8 cellular contexts compared by ENCODE assay signal in the genomic region with DNA sequence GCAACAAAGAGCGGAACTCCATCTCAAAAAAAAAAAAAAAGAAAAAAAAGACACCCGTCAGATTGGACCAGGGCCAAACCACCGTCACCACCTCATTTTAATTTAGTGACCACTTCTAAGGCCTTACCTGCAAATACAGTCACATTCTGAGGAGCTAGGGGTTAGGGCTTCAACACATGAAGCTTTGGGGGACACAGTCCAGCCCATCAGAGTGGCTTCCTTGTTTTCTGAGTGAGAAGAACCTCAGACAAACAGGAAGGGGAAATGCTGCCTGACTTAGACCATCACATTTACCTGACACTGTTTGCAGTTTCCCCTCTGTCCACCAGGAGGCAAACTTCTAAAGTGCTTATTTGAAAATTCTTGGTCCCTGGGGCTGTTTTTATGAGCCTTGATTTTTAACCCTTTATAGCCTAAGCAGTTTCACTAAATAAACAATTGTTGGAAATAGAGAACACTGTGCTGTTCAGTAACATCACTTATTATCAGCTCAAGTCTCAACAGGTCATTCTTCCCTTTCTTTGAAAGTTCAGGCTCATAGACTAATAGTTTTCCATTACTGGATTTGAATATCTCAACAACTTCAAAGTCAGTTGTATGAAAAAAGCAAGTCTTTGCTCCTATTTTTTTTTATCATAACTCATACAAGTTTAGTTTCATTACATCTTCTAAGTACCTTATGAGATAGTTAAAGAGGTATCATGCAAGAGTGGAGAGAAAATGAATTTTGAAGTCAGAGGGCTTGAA.
A peak's percentile ranks its signal among the peaks of the same experiment; 100 is the strongest.
DNase-seq lines count a peak whose midpoint lies in the region; ATAC-seq and TF ChIP-seq lines count a peak whose summit lies in the region.

No MANE protein-coding gene starts in this region.

- ATAC-seq in GM19035 (IDR thresholded peaks at IDR 0.05; ENCODE audit: unreplicated experiment) = peak; percentile 76
- ATAC-seq in omental fat pad (ENCODE audit: low FRiP score) = no peak

- H3K4me2 ChIP-seq in BLaER1 = peak overlapping the region; percentile 30; the same call in 1 of the 2 replicates

- H3K9ac ChIP-seq in BLaER1 = no peak overlapping the region

- H3K9me3 ChIP-seq in BLaER1 = no peaks in the 10 kb centered on the region

- H4K20me1 ChIP-seq in BLaER1 = no peaks in the 10 kb centered on the region

- peak overlapping the region; percentile 30; the same call in 1 of the 2 replicates for H3K27ac ChIP-seq in BLaER1

- TF ChIP-seq CTCF in fibroblast of pulmonary artery (IDR thresholded peaks at IDR 0.05; ENCODE audit: low read length, missing control alignments) (peak; percentile 97), omental fat pad (IDR thresholded peaks at IDR 0.05) (peak in 1 of 3 donors; percentile 24)

- no peaks in the 10 kb centered on the region for H3K36me3 ChIP-seq in BLaER1

- H3K4me3 ChIP-seq in BLaER1 (no peak overlapping the region), fibroblast of pulmonary artery (replicated peaks; ENCODE audit: low read depth, low read length) (peak overlapping the region; percentile 2)

- H3K27me3 ChIP-seq in BLaER1 = no peaks in the 10 kb centered on the region

- DNase-seq in HuH-7.5 (ENCODE audit: low spot score) = peak; percentile 73
- DNase-seq in RPMI7951 (ENCODE audit: low read depth) = peak; percentile 65
- DNase-seq in activated T-helper 1 cell treated with Interleukin-2 at 50 U/mL for 16 hours (ENCODE audit: low read depth) = peak; percentile 28
- peak; percentile 86 for DNase-seq in fibroblast of pulmonary artery (ENCODE audit: low read depth)
- DNase-seq in omental fat pad (ENCODE audit: low spot score) = peak; percentile 72
- peak; percentile 63 for DNase-seq in ureter (ENCODE audit: low spot score)

- peaks cover 24% of the 10 kb centered on the region for H3K4me1 ChIP-seq in BLaER1

Comparison
In these comparisons a context has a peak if more than half of its experiments do, and no peak if none do; other contexts are left out.
1. DNase-seq: peak in every context shown above with its lines; median percentile 86 in fibroblast of pulmonary artery; 73 in HuH-7.5; 72 in omental fat pad; 65 in RPMI7951; 63 in ureter; 28 in activated T-helper 1 cell treated with Interleukin-2 at 50 U/mL for 16 hours.